In the genomic region with DNA sequence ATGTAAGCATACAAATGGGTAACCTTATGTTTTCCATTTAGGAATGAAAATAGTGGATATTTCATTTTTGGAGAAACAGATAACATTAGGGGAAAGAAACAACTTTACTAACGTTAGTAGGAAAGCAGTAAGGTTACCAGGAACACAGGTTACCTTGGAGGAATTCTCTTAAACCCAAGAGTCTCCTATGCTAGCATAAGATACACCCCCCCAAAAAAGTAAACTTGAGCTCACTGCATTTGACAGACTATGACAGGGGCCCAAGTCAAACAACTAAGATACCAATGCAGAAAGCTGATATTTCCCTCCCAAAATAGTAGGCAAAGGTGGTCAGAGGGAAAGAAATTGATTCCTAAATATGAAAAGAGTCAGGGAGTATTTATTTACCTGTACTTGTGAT, we compare ENCODE assay signal across 34 cellular contexts.
A peak's percentile ranks its signal among the peaks of the same experiment; 100 is the strongest.
DNase-seq lines count a peak whose midpoint lies in the region; ATAC-seq, FAIRE-seq and TF ChIP-seq lines count a peak whose summit lies in the region.
"Had no signal": no experiment of that assay in that cellular context is flagged by ENCODE, and none has a peak within 500 bp of the region (broad histone marks: within the 10 kb centered on the region; RNA-seq: fewer than 3 reads in every experiment).

No MANE protein-coding gene starts in this region.

- ATAC-seq in K562 (peak; percentile 63), psoas muscle (no peak)
- ATAC-seq: A549; CD8-positive, alpha-beta T cell had no signal

- no TSS peak for BruUV-seq in K562 (replicated peaks; lab: Mats Ljungman, UMichigan)

- peaks cover 12% of the 10 kb centered on the region for H3K36me3 Mint-ChIP-seq in endothelial cell (ENCODE audit: low read depth, unreplicated experiment)
- no peaks in the 10 kb centered on the region for H3K36me3 Mint-ChIP-seq in activated CD4-positive, alpha-beta T cell treated with anti-CD3 and anti-CD28 coated beads, Interleukin-2, amount 10 ng/mL, durations not matched to agents 24 days and 14 days (ENCODE audit: low read depth)
- H3K36me3 Mint-ChIP-seq: CD14-positive monocyte; CD4-positive, alpha-beta memory T cell; CD4-positive, CD25-positive, alpha-beta regulatory T cell; CD8-positive, alpha-beta memory T cell; CD8-positive, alpha-beta T cell had no signal

- no peak for TF ChIP-seq EP300 in K562 (IDR thresholded peaks at IDR 0.05; ENCODE audit: low read length)

- H3K36me3 ChIP-seq in K562 (ENCODE audit: control insufficient read depth, insufficient read depth, low read length) (no peaks in the 10 kb centered on the region), psoas muscle (ENCODE audit: insufficient read depth in 1 of 2, low read depth in 1 of 2) (no peaks in the 10 kb centered on the region)
- H3K36me3 ChIP-seq: BE2C; BLaER1; BLaER1 treated with 17β-estradiol and CSF1 and Interleukin-3, amounts not matched to agents 10 nM and 100 nM had no signal

- H3K9ac ChIP-seq in K562 (ENCODE audit: insufficient read depth in 1 of 2, low read depth in 2 of 2, low read length in 2 of 2), result peak overlapping the region in 1 of 2 experiments; percentile 2; a peak in 1 of 4 replicates
- H3K9ac ChIP-seq: BLaER1; BLaER1 treated with 17β-estradiol and CSF1 and Interleukin-3, amounts not matched to agents 10 nM and 100 nM had no signal

- intact Hi-C loops in K562 (cut with micrococcal nuclease) (loop anchor here (5.0 to 10.0 kb wide), 2 partner anchors 52 to 289 kb away; no protein-coding TSS in a partner anchor), psoas muscle (cut with DNase I) (no loop called here)
- intact Hi-C loops in activated CD4-positive, alpha-beta T cell treated with anti-CD3 and anti-CD28 coated beads, Interleukin-2, amount 10 ng/mL, durations not matched to agents 24 days and 14 days (cut with micrococcal nuclease), result no loop called here

- H3K27me3 ChIP-seq in K562 (ENCODE audit: control insufficient read depth in 2 of 2, insufficient read depth in 2 of 2, low read length in 2 of 2), result no peaks in the 10 kb centered on the region
- H3K27me3 ChIP-seq in psoas muscle (ENCODE audit: insufficient read depth in 3 of 3, low read length in 2 of 3), result no peaks in the 10 kb centered on the region
- H3K27me3 ChIP-seq: BE2C; BLaER1; BLaER1 treated with 17β-estradiol and CSF1 and Interleukin-3, amounts not matched to agents 10 nM and 100 nM had no signal

- no peak for TF ChIP-seq POLR2A in K562 (conservative IDR thresholded peaks at IDR 0.05)

- H3K27ac Mint-ChIP-seq in endothelial cell (ENCODE audit: unreplicated experiment), result peak overlapping the region; percentile 92
- H3K27ac Mint-ChIP-seq in activated CD4-positive, alpha-beta T cell treated with anti-CD3 and anti-CD28 coated beads, Interleukin-2, amount 10 ng/mL, durations not matched to agents 24 days and 14 days, result no peak overlapping the region
- H3K27ac Mint-ChIP-seq: B cell; CD14-positive monocyte; CD4-positive, alpha-beta memory T cell; CD4-positive, alpha-beta T cell; CD4-positive, CD25-positive, alpha-beta regulatory T cell; CD8-positive, alpha-beta memory T cell; CD8-positive, alpha-beta T cell had no signal

- TF ChIP-seq RAD21 in K562 (CRISPR knock-in tag; conservative IDR thresholded peaks at IDR 0.05 in 1 of 2, IDR thresholded peaks at IDR 0.05 in 1 of 2), result no peak

- CTCF ChIA-PET in K562 (lab: Yijun Ruan, JAX; ENCODE audit: low intra/inter-chr PET ratio), result no interaction called here

- peaks cover 5% of the 10 kb centered on the region for H3K27me3 Mint-ChIP-seq in endothelial cell (ENCODE audit: unreplicated experiment)
- H3K27me3 Mint-ChIP-seq in activated CD4-positive, alpha-beta T cell treated with anti-CD3 and anti-CD28 coated beads, Interleukin-2, amount 10 ng/mL, durations not matched to agents 24 days and 14 days, result no peaks in the 10 kb centered on the region
- H3K27me3 Mint-ChIP-seq: B cell; CD4-positive, alpha-beta memory T cell; CD4-positive, alpha-beta T cell; CD8-positive, alpha-beta memory T cell had no signal

- POLR2A ChIA-PET in K562 (lab: Yijun Ruan, JAX), result no interaction called here

- peak overlapping the region; percentile 68 for H2AFZ ChIP-seq in K562 (ENCODE audit: low read depth, low read length)

- no peaks in the 10 kb centered on the region for H3K9me3 ChIP-seq in K562 (replicated peaks; ENCODE audit: control insufficient read depth, insufficient read depth, low read depth, low read length)
- H3K9me3 ChIP-seq in psoas muscle, result no peaks in the 10 kb centered on the region
- H3K9me3 ChIP-seq: A549, BE2C, BLaER1, Caco-2 had no signal

- peaks cover 40% of the 10 kb centered on the region for H3K4me1 Mint-ChIP-seq in endothelial cell (ENCODE audit: unreplicated experiment)
- no peaks in the 10 kb centered on the region for H3K4me1 Mint-ChIP-seq in activated CD4-positive, alpha-beta T cell treated with anti-CD3 and anti-CD28 coated beads, Interleukin-2, amount 10 ng/mL, durations not matched to agents 24 days and 14 days
- H3K4me1 Mint-ChIP-seq: B cell; CD14-positive monocyte; CD4-positive, alpha-beta memory T cell; CD4-positive, CD25-positive, alpha-beta regulatory T cell; CD8-positive, alpha-beta memory T cell had no signal

- no peaks in the 10 kb centered on the region for H3K4me1 ChIP-seq in K562 (replicated peaks in 1 of 2; ENCODE audit: control insufficient read depth in 2 of 2, insufficient read depth in 2 of 2, low read length in 2 of 2)
- no peaks in the 10 kb centered on the region for H3K4me1 ChIP-seq in psoas muscle
- H3K4me1 ChIP-seq: A549; BE2C; BLaER1; BLaER1 treated with 17β-estradiol and CSF1 and Interleukin-3, amounts not matched to agents 10 nM and 100 nM; Caco-2 had no signal

- peak; percentile 38 for FAIRE-seq in D721Med (lab: Jason Lieb, UNC)
- no peak for FAIRE-seq in K562 (lab: Jason Lieb, UNC)
- FAIRE-seq: A204.1, A549 had no signal

- DNase-seq in D721Med (ENCODE audit: insufficient read length, low spot score) (no peak), K562 (ENCODE audit: extremely low read depth in 1 of 4, low spot score in 3 of 4) (peak in 1 of 4 experiments; percentile 23), endothelial cell (ENCODE audit: low spot score) (no peak), psoas muscle (no peak), NK-92 (lab: John Stamatoyannopoulos, UW; ENCODE audit: unreplicated experiment) (no peak)
- DNase-seq in activated CD4-positive, alpha-beta T cell treated with anti-CD3 and anti-CD28 coated beads, Interleukin-2, amount 10 ng/mL, durations not matched to agents 24 days and 14 days, result no peak
- DNase-seq: 8988T; ACHN; AML-193; BE2C; C1 segment of cervical spinal cord; Caco-2; Calu3; CD4-positive, alpha-beta memory T cell; CD4-positive, alpha-beta T cell; CD4-positive, CD25-positive, alpha-beta regulatory T cell; CD8-positive, alpha-beta memory T cell; CD8-positive, alpha-beta T cell; COR-L47; DMS 273 treated with DMSO at 0.1 percent for 48 hours; DMS153; DMS53; DMS79; DMS79 treated with DMSO at 0.1 percent for 48 hours; DND-41; EL had no signal

- H3K27ac ChIP-seq in K562 (ENCODE audit: extremely low read depth, low read depth, low read length) (peak overlapping the region; percentile 15; the same call in 1 of the 3 replicates), psoas muscle (no peak overlapping the region)
- H3K27ac ChIP-seq: 22Rv1; A549; BLaER1; BLaER1 treated with 17β-estradiol and CSF1 and Interleukin-3, amounts not matched to agents 10 nM and 100 nM; C4-2B had no signal

- H3K4me3 Mint-ChIP-seq in endothelial cell (ENCODE audit: unreplicated experiment), result peak overlapping the region; percentile 92
- H3K4me3 Mint-ChIP-seq in activated CD4-positive, alpha-beta T cell treated with anti-CD3 and anti-CD28 coated beads, Interleukin-2, amount 10 ng/mL, durations not matched to agents 24 days and 14 days, result no peak overlapping the region
- H3K4me3 Mint-ChIP-seq: B cell; CD14-positive monocyte; CD4-positive, alpha-beta memory T cell; CD4-positive, alpha-beta T cell; CD4-positive, CD25-positive, alpha-beta regulatory T cell; CD8-positive, alpha-beta memory T cell; CD8-positive, alpha-beta T cell had no signal

- in situ Hi-C loops in K562 (cut with MboI), result no loop called here

- no peaks in the 10 kb centered on the region for H3K79me2 ChIP-seq in K562 (ENCODE audit: control insufficient read depth, insufficient read depth, low read length)

- 0% methylated on average over 1 of the region's 1 CpG for WGBS in K562 (ENCODE audit: insufficient coverage, low coverage, missing lambda C conversion rate)
- WGBS in psoas muscle, 3 donors, result 40 to 54% (median 46%) methylated on average over 1 of the region's 1 CpG

- H3K4me2 ChIP-seq in K562 (ENCODE audit: insufficient read depth, low read length), result no peak overlapping the region
- H3K4me2 ChIP-seq: A549; BLaER1; BLaER1 treated with 17β-estradiol and CSF1 and Interleukin-3, amounts not matched to agents 10 nM and 100 nM had no signal

- no peaks in the 10 kb centered on the region for H3K9me3 Mint-ChIP-seq in endothelial cell (ENCODE audit: unreplicated experiment)
- peaks cover 10% of the 10 kb centered on the region for H3K9me3 Mint-ChIP-seq in activated CD4-positive, alpha-beta T cell treated with anti-CD3 and anti-CD28 coated beads, Interleukin-2, amount 10 ng/mL, durations not matched to agents 24 days and 14 days

- TF ChIP-seq CTCF in D721Med (IDR thresholded peaks at IDR 0.05; ENCODE audit: insufficient read depth, missing control alignments) (no peak), K562 (IDR thresholded peaks at IDR 0.05 in 2 of 3, conservative IDR thresholded peaks at IDR 0.05 in 1 of 3; ENCODE audit: insufficient read depth in 2 of 3, low read depth in 1 of 3, low read length in 3 of 3) (no peak), endothelial cell (IDR thresholded peaks at IDR 0.05; ENCODE audit: unreplicated experiment) (no peak), psoas muscle (IDR thresholded peaks at IDR 0.05) (no peak)

- H3K4me3 ChIP-seq in K562 (peak overlapping the region; percentile 3; the same call in 1 of the 2 replicates), psoas muscle (no peak overlapping the region)
- H3K4me3 ChIP-seq: A549; BLaER1; BLaER1 treated with 17β-estradiol and CSF1 and Interleukin-3, amounts not matched to agents 10 nM and 100 nM had no signal

- H3K9me1 ChIP-seq in K562 (ENCODE audit: control insufficient read depth, insufficient read depth, low read length), result no peaks in the 10 kb centered on the region

- no peaks in the 10 kb centered on the region for H4K20me1 ChIP-seq in K562 (replicated peaks; ENCODE audit: control insufficient read depth, insufficient read depth, low read length)
- H4K20me1 ChIP-seq: BLaER1; BLaER1 treated with 17β-estradiol and CSF1 and Interleukin-3, amounts not matched to agents 10 nM and 100 nM had no signal

TF ChIP-seq in K562, 482 proteins besides CTCF, POLR2A, EP300 and RAD21 (continues in another document):
- no peak for TF ChIP-seq GTF2A2 (tag; IDR thresholded peaks at IDR 0.05)
